ENCODE assay signal across 11 cellular contexts in the genomic region with DNA sequence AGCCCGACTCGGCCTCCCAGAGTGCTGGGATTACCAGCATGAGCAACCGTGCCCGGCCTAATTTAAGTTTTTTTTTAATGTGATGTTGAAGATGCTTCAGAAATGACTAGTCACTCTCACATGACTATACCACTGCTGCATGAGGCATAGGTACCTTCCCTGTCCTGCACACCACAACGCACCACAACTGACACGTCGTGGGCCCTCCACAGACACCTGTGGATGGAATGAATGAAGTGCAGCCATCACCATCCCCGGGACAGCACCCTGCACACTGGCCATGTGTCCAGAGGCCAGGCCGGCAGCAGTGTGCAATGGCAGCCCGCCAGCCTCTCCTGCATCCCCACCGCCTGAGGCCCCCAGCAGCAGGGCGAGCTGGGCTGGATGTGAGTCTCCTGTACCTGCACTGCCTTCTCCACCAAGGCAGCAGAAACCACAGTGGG. TPM values are rescaled to one million over a fixed set of nuclear protein-coding genes. Genes with fewer than 3 reads are reported as not detected.
DNase-seq lines count a peak whose midpoint lies in the region; ATAC-seq and TF ChIP-seq lines count a peak whose summit lies in the region.
"Had no signal": no experiment of that assay in that cellular context is flagged by ENCODE, and none has a peak within 500 bp of the region (broad histone marks: within the 10 kb centered on the region; RNA-seq: fewer than 3 reads in every experiment).

No MANE protein-coding gene starts in this region.

- no peak overlapping the region for H3K9ac ChIP-seq in neuronal stem cell (ENCODE audit: low read depth, low read length, poor library complexity)

- H2AFZ ChIP-seq in neuronal stem cell (ENCODE audit: low read length): no peak overlapping the region

- TF ChIP-seq CTCF in ascending aorta (IDR thresholded peaks at IDR 0.05): no peak

- intact Hi-C loops in ascending aorta (cut with DNase I): no loop called here

- H3K9me3 ChIP-seq in neuronal stem cell (replicated peaks in 1 of 2; ENCODE audit: control insufficient read depth in 2 of 2, insufficient read depth in 1 of 2, low read depth in 1 of 2, low read length in 2 of 2): no peaks in the 10 kb centered on the region
- H3K9me3 ChIP-seq in ascending aorta: no peaks in the 10 kb centered on the region

- no peak overlapping the region for H2BK15ac ChIP-seq in neuronal stem cell (ENCODE audit: low read length)

- WGBS in neuronal stem cell (ENCODE audit: extremely low coverage in 2 of 2, insufficient read length in 2 of 2, insufficient replicate concordance in 1 of 2), 2 donors: no CpG with 5 or more reads among the region's 12 CpGs

- H3K36me3 ChIP-seq in neuronal stem cell (replicated peaks in 1 of 2; ENCODE audit: control insufficient read depth in 2 of 2, insufficient read depth in 2 of 2, low read length in 2 of 2): peaks cover 5 to 65% of the 10 kb centered on the region in 2 donors
- H3K36me3 ChIP-seq in ascending aorta: peaks cover 10 to 22% of the 10 kb centered on the region in 2 donors

- H2BK12ac ChIP-seq in neuronal stem cell (ENCODE audit: low read length): no peak overlapping the region

- H3K4me3 ChIP-seq in neuronal stem cell (ENCODE audit: low read length in 2 of 2): no peak overlapping the region
- no peak overlapping the region for H3K4me3 ChIP-seq in ascending aorta

- no peak overlapping the region for H3K14ac ChIP-seq in neuronal stem cell (ENCODE audit: low read length)

- H3K79me1 ChIP-seq in neuronal stem cell (ENCODE audit: low read depth, low read length): no peaks in the 10 kb centered on the region

- H3K4ac ChIP-seq in neuronal stem cell (ENCODE audit: low read length): no peak overlapping the region

- H3K27ac ChIP-seq in neuronal stem cell (replicated peaks; ENCODE audit: low read length): no peak overlapping the region
- H3K27ac ChIP-seq in ascending aorta: no peak overlapping the region

- H3K23ac ChIP-seq in neuronal stem cell (ENCODE audit: low read depth, low read length, poor library complexity): no peak overlapping the region

- H2BK5ac ChIP-seq in neuronal stem cell (ENCODE audit: low read length): no peak overlapping the region

- no peak overlapping the region for H4K91ac ChIP-seq in neuronal stem cell (ENCODE audit: low read depth, low read length, poor library complexity)

- H2BK120ac ChIP-seq in neuronal stem cell (ENCODE audit: low read depth, low read length): no peak overlapping the region

- H3K18ac ChIP-seq in neuronal stem cell (ENCODE audit: low read length): peak overlapping the region; percentile 31

- no peak overlapping the region for H4K8ac ChIP-seq in neuronal stem cell (ENCODE audit: low read depth, low read length)

- H2AK5ac ChIP-seq in neuronal stem cell (ENCODE audit: low read depth, low read length): no peak overlapping the region

- peaks cover 10% of the 10 kb centered on the region in 2 donors for H3K4me1 ChIP-seq in neuronal stem cell (ENCODE audit: control insufficient read depth in 2 of 2, insufficient read depth in 1 of 2, low read depth in 1 of 2, low read length in 2 of 2)
- peaks cover 5 to 16% of the 10 kb centered on the region in 2 donors for H3K4me1 ChIP-seq in ascending aorta

- no peak for DNase-seq in neuronal stem cell (ENCODE audit: low spot score)
- DNase-seq in NCI-H2196 treated with DMSO at 0.1 percent for 48 hours (lab: John Stamatoyannopoulos, UW; ENCODE audit: unreplicated experiment): no peak
- no peak for DNase-seq in ascending aorta (ENCODE audit: low spot score in 2 of 2)
- no peak for DNase-seq in RPMI8226
- DNase-seq in NAMALWA (ENCODE audit: low spot score): no peak
- DNase-seq: effector CD8-positive, alpha-beta T cell; mesenchymal stem cell; NCI-H1436 had no signal

- ATAC-seq in GM18858 (IDR thresholded peaks at IDR 0.05; ENCODE audit: unreplicated experiment): peak; percentile 77
- peak; percentile 60 for ATAC-seq in GM21737 (IDR thresholded peaks at IDR 0.05; ENCODE audit: unreplicated experiment)
- ATAC-seq in HG03565 (IDR thresholded peaks at IDR 0.05; ENCODE audit: unreplicated experiment): peak; percentile 69

- H3K27me3 ChIP-seq in neuronal stem cell (ENCODE audit: control insufficient read depth in 3 of 3, insufficient read depth in 3 of 3, low read depth in 1 of 3, low read length in 3 of 3): no peaks in the 10 kb centered on the region
- no peaks in the 10 kb centered on the region for H3K27me3 ChIP-seq in ascending aorta

- no peak overlapping the region for H3K4me2 ChIP-seq in neuronal stem cell (ENCODE audit: insufficient read depth, low read length, poor library complexity, severe bottlenecking)

RNA-seq across cellular contexts. Expression of a gene that starts 55.1 kb away (rescaled TPM):
- 38.1 TPM for polyA plus RNA-seq in neuronal stem cell (2013, experiment 1 of 2)
- polyA plus RNA-seq in neuronal stem cell (2013, experiment 2 of 2): 37.8 TPM
- total RNA-seq in ascending aorta: 78.8 TPM
